13 cellular contexts compared by ENCODE assay signal in the genomic region with DNA sequence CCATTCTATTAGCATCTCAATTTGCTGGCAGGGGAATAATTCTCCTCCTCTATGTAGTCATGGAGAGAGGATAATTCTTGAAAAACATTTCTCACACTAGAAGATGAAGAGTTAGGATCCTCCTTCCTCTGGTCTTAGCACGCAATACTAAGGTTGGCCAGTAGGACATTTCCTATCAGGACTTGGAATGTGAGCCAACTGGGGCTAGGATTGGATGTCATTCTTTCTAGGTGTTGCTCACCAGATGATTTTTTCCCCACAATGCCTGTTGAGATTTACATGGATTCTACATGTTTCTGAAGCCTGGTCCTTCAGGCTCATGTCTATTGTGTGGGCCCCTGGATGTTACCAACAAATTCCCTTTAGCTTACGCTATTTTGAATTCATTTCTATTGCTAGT. TPM values are rescaled to one million over a fixed set of nuclear protein-coding genes. Genes with fewer than 3 reads are reported as not detected.
DNase-seq lines count a peak whose midpoint lies in the region; ATAC-seq and TF ChIP-seq lines count a peak whose summit lies in the region.
"Had no signal": no experiment of that assay in that cellular context is flagged by ENCODE, and none has a peak within 500 bp of the region (broad histone marks: within the 10 kb centered on the region; RNA-seq: fewer than 3 reads in every experiment).

No MANE protein-coding gene starts in this region.

- no peaks in the 10 kb centered on the region for H3K36me3 Mint-ChIP-seq in endothelial cell (ENCODE audit: low read depth, unreplicated experiment)
- H3K36me3 Mint-ChIP-seq: activated naive CD4-positive, alpha-beta T cell treated with anti-CD3 and anti-CD28 coated beads, Interleukin-2, amount 50 U/mL, for 72 hours; memory B cell had no signal

- DNase-seq in DMS 273 (lab: John Stamatoyannopoulos, UW; ENCODE audit: unreplicated experiment), result peak; percentile 53
- DNase-seq in DMS 273 treated with DMSO at 0.1 percent for 48 hours (lab: John Stamatoyannopoulos, UW), result no peak
- DNase-seq in NAMALWA (ENCODE audit: low spot score), result peak; percentile 34
- peak; percentile 9 for DNase-seq in endothelial cell (ENCODE audit: low spot score)
- no peak for DNase-seq in testis
- no peak for DNase-seq in stimulated activated naive CD4-positive, alpha-beta T cell treated with Interleukin-2 at 50 U/mL for 16 hours (lab: John Stamatoyannopoulos, UW)
- DNase-seq in adrenal gland, result no peak
- DNase-seq in stimulated activated naive CD8-positive, alpha-beta T cell treated with anti-CD3 and anti-CD28 coated beads, Interleukin-15, Interleukin-2, amounts not matched to agents 100 U/mL and 50 U/mL, for 24 hours, result no peak
- DNase-seq: activated CD4-positive, CD25-positive, alpha-beta regulatory T cell had no signal

- H3K4me1 ChIP-seq in testis, result no peaks in the 10 kb centered on the region
- no peaks in the 10 kb centered on the region for H3K4me1 ChIP-seq in adrenal gland (replicated peaks in 1 of 2)

- intact Hi-C loops in testis (cut with DNase I; ENCODE audit: low total_unique reads), result no loop called here
- intact Hi-C loops in adrenal gland (cut with DNase I), result no loop called here

- no peak for TF ChIP-seq POLR2A in testis (IDR thresholded peaks at IDR 0.05)
- no peak for TF ChIP-seq POLR2A in adrenal gland (IDR thresholded peaks at IDR 0.05)

- H3K36me3 ChIP-seq in testis (ENCODE audit: low read depth, missing control alignments), result no peaks in the 10 kb centered on the region
- no peaks in the 10 kb centered on the region for H3K36me3 ChIP-seq in adrenal gland (replicated peaks in 1 of 2)

- H3K4me1 Mint-ChIP-seq in endothelial cell (ENCODE audit: unreplicated experiment), result no peaks in the 10 kb centered on the region
- H3K4me1 Mint-ChIP-seq: memory B cell had no signal

- no peak overlapping the region for H3K4me3 ChIP-seq in testis
- no peak overlapping the region for H3K4me3 ChIP-seq in adrenal gland

- TF ChIP-seq CTCF in endothelial cell (IDR thresholded peaks at IDR 0.05; ENCODE audit: unreplicated experiment) (peak; percentile 76), testis (IDR thresholded peaks at IDR 0.05) (peak in 2 of 3 experiments; percentile 25 to 39), adrenal gland (IDR thresholded peaks at IDR 0.05) (peak in 2 of 6 experiments; percentile 25 to 28)

- H3K27ac Mint-ChIP-seq in endothelial cell (ENCODE audit: unreplicated experiment), result no peak overlapping the region
- H3K27ac Mint-ChIP-seq: activated naive CD4-positive, alpha-beta T cell treated with anti-CD3 and anti-CD28 coated beads, Interleukin-2, amount 50 U/mL, for 72 hours; memory B cell had no signal

- H3K9me3 Mint-ChIP-seq in endothelial cell (ENCODE audit: unreplicated experiment), result no peaks in the 10 kb centered on the region
- H3K9me3 Mint-ChIP-seq: activated naive CD4-positive, alpha-beta T cell treated with anti-CD3 and anti-CD28 coated beads, Interleukin-2, amount 50 U/mL, for 72 hours; memory B cell had no signal

- H3K4me3 Mint-ChIP-seq in endothelial cell (ENCODE audit: unreplicated experiment), result no peak overlapping the region
- H3K4me3 Mint-ChIP-seq: memory B cell had no signal

- peaks cover 2% of the 10 kb centered on the region for H3K27me3 Mint-ChIP-seq in endothelial cell (ENCODE audit: unreplicated experiment)

- no peak overlapping the region for H3K27ac ChIP-seq in testis
- H3K27ac ChIP-seq in adrenal gland, result no peak overlapping the region

- no peaks in the 10 kb centered on the region for H3K9me3 ChIP-seq in testis
- no peaks in the 10 kb centered on the region for H3K9me3 ChIP-seq in adrenal gland (replicated peaks in 1 of 3)

- 97% methylated on average over 2 of the region's 2 CpGs for WGBS in testis, 2 donors
- WGBS in adrenal gland, 4 donors, result 97 to 100% (median 98%) methylated on average over 2 of the region's 2 CpGs

- no peak for ATAC-seq in stimulated activated naive CD8-positive, alpha-beta T cell treated with anti-CD3 and anti-CD28 coated beads, Interleukin-15, Interleukin-2, amounts not matched to agents 100 U/mL and 50 U/mL, for 24 hours
- ATAC-seq: activated naive CD4-positive, alpha-beta T cell treated with anti-CD3 and anti-CD28 coated beads, Interleukin-2, amount 50 U/mL, for 72 hours had no signal

- H3K27me3 ChIP-seq in testis (no peaks in the 10 kb centered on the region), adrenal gland (peaks cover 3% of the 10 kb centered on the region)

RNA-seq across cellular contexts. Expression of gene SLN, which starts 28.0 kb away (rescaled TPM):
- not detected for total RNA-seq in endothelial cell (ENCODE audit: unreplicated experiment)
- not detected for total RNA-seq in testis
- polyA plus RNA-seq in testis (ENCODE audit: insufficient read depth, low read depth, low replicate concordance), result 31.6 TPM
- 1 to 10 TPM in 2 of 8 donors, not detected in 6; 1.1 to 3.2 TPM for total RNA-seq in adrenal gland
- polyA plus RNA-seq in adrenal gland, result 10 to 100 TPM in 1 of 3 donors, 1 to 10 TPM in 2; 1.8 to 13.0 (median 5.3) TPM
- total RNA-seq: A172; activated naive CD4-positive, alpha-beta T cell treated with anti-CD3 and anti-CD28 coated beads, Interleukin-2, amount 50 U/mL, for 72 hours; subcutaneous adipose tissue had no signal

Comparison
In these comparisons a context has a peak if more than half of its experiments do, and no peak if none do; other contexts are left out.
1. DNase-seq: peak in DMS 273 (single experiment), NAMALWA (single experiment) and endothelial cell (single experiment); none in DMS 273 treated with DMSO at 0.1 percent for 48 hours (single experiment), testis (single experiment), stimulated activated naive CD4-positive, alpha-beta T cell treated with Interleukin-2 at 50 U/mL for 16 hours (single experiment), adrenal gland (0 of 7) and stimulated activated naive CD8-positive, alpha-beta T cell treated with anti-CD3 and anti-CD28 coated beads, Interleukin-15, Interleukin-2, amounts not matched to agents 100 U/mL and 50 U/mL, for 24 hours (single experiment).